ENCODE assay signal across 1 cellular context in the genomic region with DNA sequence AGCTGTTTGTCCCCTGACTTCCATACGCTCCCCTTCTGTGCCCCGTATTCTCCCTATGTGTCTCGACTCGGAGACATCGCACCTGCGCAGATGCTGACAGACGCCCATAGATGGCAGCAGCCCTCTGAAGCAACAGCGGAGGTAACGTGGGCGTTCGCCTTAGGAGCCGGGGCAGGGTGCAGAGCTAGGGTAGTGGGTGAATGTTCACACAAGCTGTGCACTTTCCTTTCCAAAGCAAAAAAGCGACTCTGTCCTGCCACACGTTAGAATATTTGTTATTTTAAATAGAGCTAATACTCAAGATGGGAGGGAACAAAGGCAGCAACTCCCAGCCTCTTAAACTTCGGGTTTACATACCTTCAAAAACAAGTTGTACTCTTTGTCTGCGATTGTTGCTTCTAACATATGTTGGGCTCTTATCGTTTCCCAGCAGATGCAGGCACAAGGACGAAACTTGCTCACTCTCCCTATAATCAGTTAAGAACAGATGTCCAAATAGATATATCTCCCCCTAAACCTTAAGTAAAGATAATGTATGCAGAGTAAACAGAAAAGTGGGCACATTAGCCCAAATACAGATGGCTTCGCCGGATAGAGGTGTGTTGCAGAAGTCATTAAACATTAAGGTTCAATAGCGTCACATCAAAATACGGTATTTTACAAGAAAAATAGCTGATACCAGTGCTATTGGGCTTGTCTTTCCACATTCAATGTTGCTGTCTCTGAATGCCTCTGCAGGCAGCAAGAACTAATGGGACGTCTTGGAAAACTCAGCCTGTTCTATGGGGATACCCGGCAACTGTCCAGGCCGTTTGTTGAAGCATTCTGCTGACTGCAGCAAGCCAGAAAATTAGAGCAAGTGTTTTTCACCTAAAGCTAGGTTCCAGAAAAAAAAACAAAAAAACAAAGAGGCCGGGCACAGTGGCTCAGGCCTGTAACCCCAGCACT.
A peak's percentile ranks its signal among the peaks of the same experiment; 100 is the strongest.
TF ChIP-seq lines count a peak whose summit lies in the region.

No MANE protein-coding gene starts in this region.

TF ChIP-seq in K562, 482 proteins besides CTCF, POLR2A, EP300 and RAD21 (continued from another document):
- TF ChIP-seq, protein P1, sequence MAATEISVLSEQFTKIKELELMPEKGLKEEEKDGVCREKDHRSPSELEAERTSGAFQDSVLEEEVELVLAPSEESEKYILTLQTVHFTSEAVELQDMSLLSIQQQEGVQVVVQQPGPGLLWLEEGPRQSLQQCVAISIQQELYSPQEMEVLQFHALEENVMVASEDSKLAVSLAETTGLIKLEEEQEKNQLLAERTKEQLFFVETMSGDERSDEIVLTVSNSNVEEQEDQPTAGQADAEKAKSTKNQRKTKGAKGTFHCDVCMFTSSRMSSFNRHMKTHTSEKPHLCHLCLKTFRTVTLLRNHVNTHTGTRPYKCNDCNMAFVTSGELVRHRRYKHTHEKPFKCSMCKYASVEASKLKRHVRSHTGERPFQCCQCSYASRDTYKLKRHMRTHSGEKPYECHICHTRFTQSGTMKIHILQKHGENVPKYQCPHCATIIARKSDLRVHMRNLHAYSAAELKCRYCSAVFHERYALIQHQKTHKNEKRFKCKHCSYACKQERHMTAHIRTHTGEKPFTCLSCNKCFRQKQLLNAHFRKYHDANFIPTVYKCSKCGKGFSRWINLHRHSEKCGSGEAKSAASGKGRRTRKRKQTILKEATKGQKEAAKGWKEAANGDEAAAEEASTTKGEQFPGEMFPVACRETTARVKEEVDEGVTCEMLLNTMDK (IDR thresholded peaks at IDR 0.05; ENCODE audit: borderline replicate concordance, insufficient read depth, low read depth, low read length, poor library complexity, severe bottlenecking): peak; percentile 30
- TF ChIP-seq TARDBP (IDR thresholded peaks at IDR 0.05) (peak; percentile 90; the same call in 1 of the 2 replicates), GABPA (tag; conservative IDR thresholded peaks at IDR 0.05; ENCODE audit: low read depth) (peak; percentile 37; the same call in 1 of the 2 replicates)
- TF ChIP-seq, protein P2, sequence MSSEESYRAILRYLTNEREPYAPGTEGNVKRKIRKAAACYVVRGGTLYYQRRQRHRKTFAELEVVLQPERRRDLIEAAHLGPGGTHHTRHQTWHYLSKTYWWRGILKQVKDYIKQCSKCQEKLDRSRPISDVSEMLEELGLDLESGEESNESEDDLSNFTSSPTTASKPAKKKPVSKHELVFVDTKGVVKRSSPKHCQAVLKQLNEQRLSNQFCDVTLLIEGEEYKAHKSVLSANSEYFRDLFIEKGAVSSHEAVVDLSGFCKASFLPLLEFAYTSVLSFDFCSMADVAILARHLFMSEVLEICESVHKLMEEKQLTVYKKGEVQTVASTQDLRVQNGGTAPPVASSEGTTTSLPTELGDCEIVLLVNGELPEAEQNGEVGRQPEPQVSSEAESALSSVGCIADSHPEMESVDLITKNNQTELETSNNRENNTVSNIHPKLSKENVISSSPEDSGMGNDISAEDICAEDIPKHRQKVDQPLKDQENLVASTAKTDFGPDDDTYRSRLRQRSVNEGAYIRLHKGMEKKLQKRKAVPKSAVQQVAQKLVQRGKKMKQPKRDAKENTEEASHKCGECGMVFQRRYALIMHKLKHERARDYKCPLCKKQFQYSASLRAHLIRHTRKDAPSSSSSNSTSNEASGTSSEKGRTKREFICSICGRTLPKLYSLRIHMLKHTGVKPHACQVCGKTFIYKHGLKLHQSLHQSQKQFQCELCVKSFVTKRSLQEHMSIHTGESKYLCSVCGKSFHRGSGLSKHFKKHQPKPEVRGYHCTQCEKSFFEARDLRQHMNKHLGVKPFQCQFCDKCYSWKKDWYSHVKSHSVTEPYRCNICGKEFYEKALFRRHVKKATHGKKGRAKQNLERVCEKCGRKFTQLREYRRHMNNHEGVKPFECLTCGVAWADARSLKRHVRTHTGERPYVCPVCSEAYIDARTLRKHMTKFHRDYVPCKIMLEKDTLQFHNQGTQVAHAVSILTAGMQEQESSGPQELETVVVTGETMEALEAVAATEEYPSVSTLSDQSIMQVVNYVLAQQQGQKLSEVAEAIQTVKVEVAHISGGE (CRISPR knock-in tag; IDR thresholded peaks at IDR 0.05): peak in 1 of 3 experiments; percentile 70; a peak in 2 of 6 replicates
TF ChIP-seq in K562: peak in this region for 144.
